Comparison of ENCODE assay signal across 8 cellular contexts in genomic region chr12:1662761-1663439, GRCh38. TPM values are rescaled to one million over a fixed set of nuclear protein-coding genes. Genes with fewer than 3 reads are reported as not detected.
DNase-seq lines count a peak whose midpoint lies in the region; ATAC-seq and TF ChIP-seq lines count a peak whose summit lies in the region.

No MANE protein-coding gene starts in this region.

- TF ChIP-seq CTCF in RWPE2 (IDR thresholded peaks at IDR 0.05; ENCODE audit: poor library complexity, severe bottlenecking) = no peak
- peak; percentile 33 for TF ChIP-seq CTCF in cardiac fibroblast (IDR thresholded peaks at IDR 0.05; ENCODE audit: low read depth, low read length)
- TF ChIP-seq CTCF in liver (IDR thresholded peaks at IDR 0.05; ENCODE audit: low read depth, low read length, missing input control) = peak; percentile 26
- peak; percentile 76 for TF ChIP-seq CTCF in type B pancreatic cell (conservative IDR thresholded peaks at IDR 0.05)

- H3K27ac Mint-ChIP-seq in type B pancreatic cell = peak overlapping the region; percentile 90

- peak in 1 of 2 donors; percentile 75 for TF ChIP-seq RAD21 in liver (IDR thresholded peaks at IDR 0.05)

- H3K4me3 Mint-ChIP-seq in type B pancreatic cell = peak overlapping the region; percentile 84

- H3K9ac ChIP-seq in liver (ENCODE audit: low read depth in 1 of 2, low read length in 2 of 2) = no peak overlapping the region

- WGBS in liver = 52% methylated on average over 46 of the region's 46 CpGs

- H3K27ac ChIP-seq in RWPE2 (ENCODE audit: poor library complexity, severe bottlenecking) = no peak overlapping the region
- peak overlapping the region; percentile 86 to 91 for H3K27ac ChIP-seq in liver (ENCODE audit: low read depth in 1 of 2, low read length in 2 of 2)

- peaks cover 8% of the 10 kb centered on the region for H3K36me3 Mint-ChIP-seq in type B pancreatic cell

- peaks cover 35% of the 10 kb centered on the region for H3K27me3 Mint-ChIP-seq in type B pancreatic cell

- peaks cover 9% of the 10 kb centered on the region for H3K9me3 Mint-ChIP-seq in type B pancreatic cell

- H3K4me1 ChIP-seq in RWPE2 (ENCODE audit: insufficient read depth, poor library complexity, severe bottlenecking) (peaks cover 15% of the 10 kb centered on the region), liver (ENCODE audit: control insufficient read depth in 4 of 4, insufficient read depth in 4 of 4, low read length in 3 of 4) (peaks cover 6 to 26% (median 8%) of the 10 kb centered on the region in 4 donors)

- ATAC-seq in RWPE2 (ENCODE audit: low read depth) (no peak), HG03354 (IDR thresholded peaks at IDR 0.05; ENCODE audit: poor library complexity, severe bottlenecking, unreplicated experiment) (no peak), GM18511 (IDR thresholded peaks at IDR 0.05; ENCODE audit: unreplicated experiment) (no peak)

- H3K4me1 Mint-ChIP-seq in type B pancreatic cell (ENCODE audit: unreplicated experiment) = peaks cover 8% of the 10 kb centered on the region

- DNase-seq in D341Med (ENCODE audit: low spot score) = peak; percentile 62
- peak; percentile 67 for DNase-seq in RWPE2 (ENCODE audit: low spot score)
- peak; percentile 45 to 50 for DNase-seq in cardiac fibroblast (ENCODE audit: low read depth in 2 of 2)
- no peak for DNase-seq in type B pancreatic cell (ENCODE audit: extremely low spot score, unreplicated experiment)
- DNase-seq in SIG-M5 treated with dmso at 0.1 percent for 504 hours (lab: John Stamatoyannopoulos, UW; ENCODE audit: unreplicated experiment) = no peak

- no peak overlapping the region for H3K4me3 ChIP-seq in RWPE2 (ENCODE audit: severe bottlenecking)
- peak overlapping the region; percentile 10 to 21 for H3K4me3 ChIP-seq in cardiac fibroblast (replicated peaks in 1 of 2; ENCODE audit: low read depth in 2 of 2, low read length in 2 of 2)
- no peak overlapping the region for H3K4me3 ChIP-seq in liver (ENCODE audit: low read depth in 1 of 3, low read length in 3 of 3)

- H3K27me3 ChIP-seq in RWPE2 (ENCODE audit: insufficient read depth, poor library complexity, severe bottlenecking) (no peaks in the 10 kb centered on the region), liver (ENCODE audit: control insufficient read depth in 4 of 4, insufficient read depth in 4 of 4, low read length in 3 of 4) (no peaks in the 10 kb centered on the region)

- no peaks in the 10 kb centered on the region for H3K36me3 ChIP-seq in RWPE2 (ENCODE audit: low read depth)
- H3K36me3 ChIP-seq in liver (ENCODE audit: control insufficient read depth in 4 of 4, insufficient read depth in 3 of 4, low read depth in 1 of 4, low read length in 3 of 4) = no peaks in the 10 kb centered on the region

- H3K9me3 ChIP-seq in RWPE2 (ENCODE audit: severe bottlenecking) (no peaks in the 10 kb centered on the region), liver (ENCODE audit: control insufficient read depth in 4 of 4, low read length in 3 of 4) (no peaks in the 10 kb centered on the region)

TF ChIP-seq in liver, 16 proteins besides CTCF, POLR2A, EP300 and RAD21:
- no peak for TF ChIP-seq JUND (IDR thresholded peaks at IDR 0.05)
- TF ChIP-seq HNF4A (conservative IDR thresholded peaks at IDR 0.05) = no peak
- no peak for TF ChIP-seq FOXA2 (IDR thresholded peaks at IDR 0.05)
- TF ChIP-seq, protein P1, sequence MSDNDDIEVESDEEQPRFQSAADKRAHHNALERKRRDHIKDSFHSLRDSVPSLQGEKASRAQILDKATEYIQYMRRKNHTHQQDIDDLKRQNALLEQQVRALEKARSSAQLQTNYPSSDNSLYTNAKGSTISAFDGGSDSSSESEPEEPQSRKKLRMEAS (IDR thresholded peaks at IDR 0.05) = no peak
- no peak for TF ChIP-seq ATF3 (IDR thresholded peaks at IDR 0.05)
- peak in 1 of 2 donors; percentile 41 for TF ChIP-seq RXRA (IDR thresholded peaks at IDR 0.05)
- TF ChIP-seq EGR1 (IDR thresholded peaks at IDR 0.05; ENCODE audit: low read depth in 2 of 2) = no peak
- TF ChIP-seq HNF4G (IDR thresholded peaks at IDR 0.05) = no peak
- no peak for TF ChIP-seq YY1 (IDR thresholded peaks at IDR 0.05)
- TF ChIP-seq, protein P2, sequence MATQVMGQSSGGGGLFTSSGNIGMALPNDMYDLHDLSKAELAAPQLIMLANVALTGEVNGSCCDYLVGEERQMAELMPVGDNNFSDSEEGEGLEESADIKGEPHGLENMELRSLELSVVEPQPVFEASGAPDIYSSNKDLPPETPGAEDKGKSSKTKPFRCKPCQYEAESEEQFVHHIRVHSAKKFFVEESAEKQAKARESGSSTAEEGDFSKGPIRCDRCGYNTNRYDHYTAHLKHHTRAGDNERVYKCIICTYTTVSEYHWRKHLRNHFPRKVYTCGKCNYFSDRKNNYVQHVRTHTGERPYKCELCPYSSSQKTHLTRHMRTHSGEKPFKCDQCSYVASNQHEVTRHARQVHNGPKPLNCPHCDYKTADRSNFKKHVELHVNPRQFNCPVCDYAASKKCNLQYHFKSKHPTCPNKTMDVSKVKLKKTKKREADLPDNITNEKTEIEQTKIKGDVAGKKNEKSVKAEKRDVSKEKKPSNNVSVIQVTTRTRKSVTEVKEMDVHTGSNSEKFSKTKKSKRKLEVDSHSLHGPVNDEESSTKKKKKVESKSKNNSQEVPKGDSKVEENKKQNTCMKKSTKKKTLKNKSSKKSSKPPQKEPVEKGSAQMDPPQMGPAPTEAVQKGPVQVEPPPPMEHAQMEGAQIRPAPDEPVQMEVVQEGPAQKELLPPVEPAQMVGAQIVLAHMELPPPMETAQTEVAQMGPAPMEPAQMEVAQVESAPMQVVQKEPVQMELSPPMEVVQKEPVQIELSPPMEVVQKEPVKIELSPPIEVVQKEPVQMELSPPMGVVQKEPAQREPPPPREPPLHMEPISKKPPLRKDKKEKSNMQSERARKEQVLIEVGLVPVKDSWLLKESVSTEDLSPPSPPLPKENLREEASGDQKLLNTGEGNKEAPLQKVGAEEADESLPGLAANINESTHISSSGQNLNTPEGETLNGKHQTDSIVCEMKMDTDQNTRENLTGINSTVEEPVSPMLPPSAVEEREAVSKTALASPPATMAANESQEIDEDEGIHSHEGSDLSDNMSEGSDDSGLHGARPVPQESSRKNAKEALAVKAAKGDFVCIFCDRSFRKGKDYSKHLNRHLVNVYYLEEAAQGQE (IDR thresholded peaks at IDR 0.05) = no peak
- no peak for TF ChIP-seq NR2F2 (IDR thresholded peaks at IDR 0.05)
- TF ChIP-seq SP1 (IDR thresholded peaks at IDR 0.05) = peak; percentile 5
- TF ChIP-seq TAF1 (conservative IDR thresholded peaks at IDR 0.05) = no peak

RNA-seq across cellular contexts. Expression of gene ADIPOR2, which starts 28.0 kb away (rescaled TPM):
- total RNA-seq in liver = 10 to 100 TPM; 42.5 to 68.3 TPM
- polyA plus RNA-seq in liver = 10 to 100 TPM; 26.6 to 40.8 TPM
- total RNA-seq in type B pancreatic cell (ENCODE audit: low replicate concordance) = 49.2 and 103 TPM in 2 replicates

RNA-seq across cellular contexts. Expression of gene WNT5B, which starts 33.9 kb away (rescaled TPM):
- 1 to 10 TPM in 1 of 2 donors, under 1 TPM in 1; 0.59 to 2.4 TPM for total RNA-seq in liver
- 1 to 10 TPM in 1 of 2 donors, under 1 TPM in 1; 0.92 to 1.0 TPM for polyA plus RNA-seq in liver
- total RNA-seq in type B pancreatic cell (ENCODE audit: low replicate concordance) = 11.3 and 42.9 TPM in 2 replicates

Comparison
In these comparisons a context has a peak if more than half of its experiments do, and no peak if none do; other contexts are left out.
1. DNase-seq: peak in D341Med (single experiment), RWPE2 (single experiment) and cardiac fibroblast (2 of 2); none in type B pancreatic cell (single experiment) and SIG-M5 treated with dmso at 0.1 percent for 504 hours (single experiment).
2. H3K4me3 ChIP-seq: peak in cardiac fibroblast (2 of 2); none in RWPE2 (single experiment) and liver (0 of 3).